15 cellular contexts compared by ENCODE assay signal in genomic region chr18:44723366-44723765, GRCh38. TPM values are rescaled to one million over a fixed set of nuclear protein-coding genes. Genes with fewer than 3 reads are reported as not detected.
A peak's percentile ranks its signal among the peaks of the same experiment; 100 is the strongest.
DNase-seq lines count a peak whose midpoint lies in the region; ATAC-seq lines count a peak whose summit lies in the region.
"Had no signal": no experiment of that assay in that cellular context is flagged by ENCODE, and none has a peak within 500 bp of the region (broad histone marks: within the 10 kb centered on the region; RNA-seq: fewer than 3 reads in every experiment).

No MANE protein-coding gene starts in this region.

- H3K4me1 Mint-ChIP-seq in activated CD4-positive, alpha-beta memory T cell treated with anti-CD3 and anti-CD28 coated beads for 36 hours (ENCODE audit: low read depth), result peaks cover 64% of the 10 kb centered on the region
- H3K4me1 Mint-ChIP-seq in activated CD4-positive, alpha-beta memory T cell treated with anti-CD3 and anti-CD28 coated beads, Interleukin-2, amount 10 ng/mL, durations not matched to agents 7 days and 5 days, result peaks cover 90% of the 10 kb centered on the region
- peaks cover 39% of the 10 kb centered on the region for H3K4me1 Mint-ChIP-seq in T-helper 17 cell

- intact Hi-C loops in activated CD4-positive, alpha-beta memory T cell treated with anti-CD3 and anti-CD28 coated beads for 36 hours (cut with micrococcal nuclease), result no loop called here

- H3K27ac Mint-ChIP-seq in activated CD4-positive, alpha-beta memory T cell treated with anti-CD3 and anti-CD28 coated beads for 36 hours, result no peak overlapping the region
- H3K27ac Mint-ChIP-seq in activated CD4-positive, alpha-beta memory T cell treated with anti-CD3 and anti-CD28 coated beads, Interleukin-2, amount 10 ng/mL, durations not matched to agents 7 days and 5 days, result no peak overlapping the region
- H3K27ac Mint-ChIP-seq in T-helper 17 cell, result peak overlapping the region; percentile 93

- POLR2A ChIA-PET in activated CD4-positive, alpha-beta memory T cell treated with anti-CD3 and anti-CD28 coated beads for 36 hours (lab: Charles Lee), result interaction anchor here (3.8 to 5.1 kb wide), 2 partner anchors 36 to 44 kb away, joined by 17 to 45 read pairs; partner anchors contain the start of gene SETBP1
- POLR2A ChIA-PET in activated CD4-positive, alpha-beta memory T cell treated with anti-CD3 and anti-CD28 coated beads, Interleukin-2, amount 10 ng/mL, durations not matched to agents 7 days and 5 days (lab: Charles Lee), result interaction anchor here (1.1 to 4.2 kb wide), 3 partner anchors 9 to 44 kb away, joined by 4 to 43 read pairs (median 6); partner anchors contain the start of gene SETBP1

- peak; percentile 40 for DNase-seq in activated CD4-positive, alpha-beta memory T cell treated with anti-CD3 and anti-CD28 coated beads for 36 hours
- DNase-seq in activated CD4-positive, alpha-beta memory T cell treated with anti-CD3 and anti-CD28 coated beads, Interleukin-2, amount 10 ng/mL, durations not matched to agents 7 days and 5 days, result no peak
- DNase-seq in T-helper 17 cell, result no peak
- DNase-seq in pons (ENCODE audit: low spot score), result peak; percentile 51
- no peak for DNase-seq in NK-92 (lab: John Stamatoyannopoulos, UW; ENCODE audit: unreplicated experiment)
- DNase-seq: DMS79 treated with DMSO at 0.1 percent for 48 hours; effector memory CD4-positive, alpha-beta T cell; head of caudate nucleus; NCI-H345; SHP77 had no signal

- ATAC-seq in GM21786 (IDR thresholded peaks at IDR 0.05; ENCODE audit: unreplicated experiment) (peak; percentile 27), T-helper 17 cell (no peak), HG03045 (IDR thresholded peaks at IDR 0.05; ENCODE audit: unreplicated experiment) (no peak)
- ATAC-seq in activated CD4-positive, CD25-positive, alpha-beta regulatory T cell treated with anti-CD3 and anti-CD28 coated beads, Interleukin-2, amount 50 U/mL, for 24 hours, result no peak
- ATAC-seq: K562 had no signal

- H3K9me3 Mint-ChIP-seq in activated CD4-positive, alpha-beta memory T cell treated with anti-CD3 and anti-CD28 coated beads for 36 hours, result no peaks in the 10 kb centered on the region
- H3K9me3 Mint-ChIP-seq in activated CD4-positive, alpha-beta memory T cell treated with anti-CD3 and anti-CD28 coated beads, Interleukin-2, amount 10 ng/mL, durations not matched to agents 7 days and 5 days, result no peaks in the 10 kb centered on the region

- peaks cover 3% of the 10 kb centered on the region for H3K27me3 Mint-ChIP-seq in activated CD4-positive, alpha-beta memory T cell treated with anti-CD3 and anti-CD28 coated beads for 36 hours
- H3K27me3 Mint-ChIP-seq in activated CD4-positive, alpha-beta memory T cell treated with anti-CD3 and anti-CD28 coated beads, Interleukin-2, amount 10 ng/mL, durations not matched to agents 7 days and 5 days, result peaks cover 6% of the 10 kb centered on the region
- H3K27me3 Mint-ChIP-seq in T-helper 17 cell, result no peaks in the 10 kb centered on the region

- no peaks in the 10 kb centered on the region for H3K9me3 ChIP-seq in T-helper 17 cell (ENCODE audit: control insufficient read depth, low read length, poor library complexity, severe bottlenecking)
- H3K9me3 ChIP-seq: right atrium auricular region had no signal

- H3K4me3 Mint-ChIP-seq in activated CD4-positive, alpha-beta memory T cell treated with anti-CD3 and anti-CD28 coated beads for 36 hours, result no peak overlapping the region
- H3K4me3 Mint-ChIP-seq in activated CD4-positive, alpha-beta memory T cell treated with anti-CD3 and anti-CD28 coated beads, Interleukin-2, amount 10 ng/mL, durations not matched to agents 7 days and 5 days, result no peak overlapping the region
- H3K4me3 Mint-ChIP-seq in T-helper 17 cell, result no peak overlapping the region

- CTCF ChIA-PET in activated CD4-positive, alpha-beta memory T cell treated with anti-CD3 and anti-CD28 coated beads for 36 hours (lab: Charles Lee), result interaction anchor here (1.0 to 1.4 kb wide), 3 partner anchors 37 to 45 kb away, joined by 3 read pairs; partner anchors contain the start of gene SETBP1
- CTCF ChIA-PET in activated CD4-positive, alpha-beta memory T cell treated with anti-CD3 and anti-CD28 coated beads, Interleukin-2, amount 10 ng/mL, durations not matched to agents 7 days and 5 days (lab: Charles Lee), result interaction anchor here (2.2 kb wide), 1 partner anchor 43 kb away, joined by 8 read pairs; the partner anchor contains the start of gene SETBP1

- H3K36me3 Mint-ChIP-seq in activated CD4-positive, alpha-beta memory T cell treated with anti-CD3 and anti-CD28 coated beads for 36 hours, result peaks cover 2% of the 10 kb centered on the region
- peaks cover 43% of the 10 kb centered on the region for H3K36me3 Mint-ChIP-seq in activated CD4-positive, alpha-beta memory T cell treated with anti-CD3 and anti-CD28 coated beads, Interleukin-2, amount 10 ng/mL, durations not matched to agents 7 days and 5 days (ENCODE audit: low read depth)
- H3K36me3 Mint-ChIP-seq in T-helper 17 cell (ENCODE audit: low read depth), result peaks cover 3% of the 10 kb centered on the region

RNA-seq across cellular contexts. Expression of gene SETBP1, which starts 42.7 kb away (rescaled TPM):
- 1 to 10 TPM; 6.4 to 6.7 TPM for total RNA-seq in activated CD4-positive, alpha-beta memory T cell treated with anti-CD3 and anti-CD28 coated beads for 36 hours
- total RNA-seq in activated CD4-positive, alpha-beta memory T cell treated with anti-CD3 and anti-CD28 coated beads, Interleukin-2, amount 10 ng/mL, durations not matched to agents 7 days and 5 days, result 10 to 100 TPM; 15.8 to 18.2 TPM
- total RNA-seq in T-helper 17 cell, result 1 to 10 TPM in 1 of 2 donors, under 1 TPM in 1; 0.83 to 3.6 TPM

Comparison
In these comparisons a context has a peak if more than half of its experiments do, and no peak if none do; other contexts are left out.
1. DNase-seq: peak in activated CD4-positive, alpha-beta memory T cell treated with anti-CD3 and anti-CD28 coated beads for 36 hours (single experiment) and pons (single experiment); none in activated CD4-positive, alpha-beta memory T cell treated with anti-CD3 and anti-CD28 coated beads, Interleukin-2, amount 10 ng/mL, durations not matched to agents 7 days and 5 days (single experiment), T-helper 17 cell (0 of 3) and NK-92 (single experiment).